Comparison of ENCODE assay signal across 1 cellular context in the genomic region with DNA sequence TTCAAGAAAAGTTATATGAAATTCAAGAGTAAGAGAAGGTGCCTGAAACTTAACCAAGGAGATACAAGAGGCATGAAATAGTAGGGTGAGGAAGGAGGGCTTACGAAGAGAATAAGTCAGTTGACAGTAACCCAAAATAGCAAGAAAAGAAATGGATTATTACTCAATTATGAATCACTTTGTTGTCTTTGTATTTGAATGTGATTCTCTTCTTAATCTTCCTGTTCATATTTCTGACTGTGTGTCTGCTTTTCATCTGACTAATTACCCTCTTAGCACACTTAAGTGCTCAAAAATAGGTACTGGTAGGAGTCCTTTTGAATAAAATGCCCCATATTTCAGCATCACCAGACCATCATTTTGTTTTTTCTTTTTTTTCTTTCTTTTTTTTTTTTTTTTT.
TF ChIP-seq lines count a peak whose summit lies in the region.

No MANE protein-coding gene starts in this region.

TF ChIP-seq in IMR-90, 13 proteins besides CTCF, POLR2A, EP300 and RAD21:
- no peak for TF ChIP-seq RFX5 (IDR thresholded peaks at IDR 0.05; ENCODE audit: low read depth, low read length)
- TF ChIP-seq, protein P1, sequence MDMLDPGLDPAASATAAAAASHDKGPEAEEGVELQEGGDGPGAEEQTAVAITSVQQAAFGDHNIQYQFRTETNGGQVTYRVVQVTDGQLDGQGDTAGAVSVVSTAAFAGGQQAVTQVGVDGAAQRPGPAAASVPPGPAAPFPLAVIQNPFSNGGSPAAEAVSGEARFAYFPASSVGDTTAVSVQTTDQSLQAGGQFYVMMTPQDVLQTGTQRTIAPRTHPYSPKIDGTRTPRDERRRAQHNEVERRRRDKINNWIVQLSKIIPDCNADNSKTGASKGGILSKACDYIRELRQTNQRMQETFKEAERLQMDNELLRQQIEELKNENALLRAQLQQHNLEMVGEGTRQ (IDR thresholded peaks at IDR 0.05; ENCODE audit: low read depth, low read length): no peak
- no peak for TF ChIP-seq RCOR1 (IDR thresholded peaks at IDR 0.05; ENCODE audit: insufficient replicate concordance, low read length)
- TF ChIP-seq BHLHE40 (IDR thresholded peaks at IDR 0.05; ENCODE audit: low read depth, low read length): no peak
- TF ChIP-seq MAFK (IDR thresholded peaks at IDR 0.05; ENCODE audit: low read depth, low read length): no peak
- no peak for TF ChIP-seq CHD1 (IDR thresholded peaks at IDR 0.05; ENCODE audit: low read depth, low read length)
- TF ChIP-seq SMC3 (IDR thresholded peaks at IDR 0.05; ENCODE audit: low read depth, low read length): no peak
- TF ChIP-seq, protein P2, sequence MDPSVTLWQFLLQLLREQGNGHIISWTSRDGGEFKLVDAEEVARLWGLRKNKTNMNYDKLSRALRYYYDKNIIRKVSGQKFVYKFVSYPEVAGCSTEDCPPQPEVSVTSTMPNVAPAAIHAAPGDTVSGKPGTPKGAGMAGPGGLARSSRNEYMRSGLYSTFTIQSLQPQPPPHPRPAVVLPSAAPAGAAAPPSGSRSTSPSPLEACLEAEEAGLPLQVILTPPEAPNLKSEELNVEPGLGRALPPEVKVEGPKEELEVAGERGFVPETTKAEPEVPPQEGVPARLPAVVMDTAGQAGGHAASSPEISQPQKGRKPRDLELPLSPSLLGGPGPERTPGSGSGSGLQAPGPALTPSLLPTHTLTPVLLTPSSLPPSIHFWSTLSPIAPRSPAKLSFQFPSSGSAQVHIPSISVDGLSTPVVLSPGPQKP (IDR thresholded peaks at IDR 0.05; ENCODE audit: borderline replicate concordance, low read depth, low read length): no peak
- TF ChIP-seq MXI1 (IDR thresholded peaks at IDR 0.05; ENCODE audit: borderline replicate concordance, low read depth, low read length): no peak
- no peak for TF ChIP-seq NFE2L2 (IDR thresholded peaks at IDR 0.05; ENCODE audit: low read depth, low read length)
- no peak for TF ChIP-seq MAZ (IDR thresholded peaks at IDR 0.05; ENCODE audit: borderline replicate concordance, low read depth, low read length)
